ENCODE assay signal across 17 cellular contexts in the genomic region with DNA sequence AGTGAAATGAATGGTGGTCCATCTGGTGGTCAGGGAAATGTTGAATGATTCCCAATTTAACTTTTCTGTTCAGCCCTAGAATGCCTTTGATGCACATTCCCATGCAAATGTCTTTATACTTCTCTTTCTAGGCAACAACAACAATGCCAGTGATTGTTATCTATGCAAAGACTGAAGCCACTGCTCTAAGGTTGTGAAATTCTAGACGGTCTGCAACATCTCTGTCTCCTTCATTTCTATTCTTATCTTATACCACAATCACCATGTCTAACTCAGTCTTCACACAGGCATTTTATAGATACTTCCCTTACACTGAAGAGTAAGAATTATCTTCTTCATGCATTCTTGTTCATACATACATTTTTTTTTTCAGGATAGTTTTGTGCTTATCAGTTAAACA.
DNase-seq lines count a peak whose midpoint lies in the region; ATAC-seq and TF ChIP-seq lines count a peak whose summit lies in the region.
"Had no signal": no experiment of that assay in that cellular context is flagged by ENCODE, and none has a peak within 500 bp of the region (broad histone marks: within the 10 kb centered on the region; RNA-seq: fewer than 3 reads in every experiment).

No MANE protein-coding gene starts in this region.

- H3K56ac ChIP-seq in mesendoderm (ENCODE audit: low read length), result no peak overlapping the region

- no CpG with 5 or more reads among the region's 1 CpG for WGBS in mesendoderm (ENCODE audit: extremely low coverage, insufficient coverage, low lambda C conversion rate)
- WGBS in right cardiac atrium, result 26% methylated on average over 1 of the region's 1 CpG

- H3K79me1 ChIP-seq in mesendoderm (ENCODE audit: low read length), result no peaks in the 10 kb centered on the region

- H2AK5ac ChIP-seq in mesendoderm (ENCODE audit: low read length), result no peak overlapping the region

- intact Hi-C loops in Caco-2 (cut with micrococcal nuclease; ENCODE audit: unreplicated experiment) (no loop called here), upper lobe of right lung (cut with DNase I) (no loop called here), right cardiac atrium (cut with DNase I) (no loop called here)

- H3K9me3 ChIP-seq in Caco-2 (no peaks in the 10 kb centered on the region), upper lobe of right lung (no peaks in the 10 kb centered on the region), right cardiac atrium (ENCODE audit: control insufficient read depth, low read length) (no peaks in the 10 kb centered on the region)

- no peak overlapping the region for H3K4me2 ChIP-seq in mesendoderm (ENCODE audit: low read length)

- H3K36me3 ChIP-seq in ACC112 (ENCODE audit: insufficient read depth, low read length) (no peaks in the 10 kb centered on the region), mesendoderm (ENCODE audit: control insufficient read depth, insufficient read depth, low read length) (no peaks in the 10 kb centered on the region), Caco-2 (ENCODE audit: control insufficient read depth, insufficient read depth, low read length) (no peaks in the 10 kb centered on the region), upper lobe of right lung (no peaks in the 10 kb centered on the region)

- H3K27ac Mint-ChIP-seq in chondrocyte (ENCODE audit: unreplicated experiment) (peak overlapping the region; percentile 59), Caco-2 (ENCODE audit: unreplicated experiment) (no peak overlapping the region)
- H3K27ac Mint-ChIP-seq: CD4-positive, CD25-positive, alpha-beta regulatory T cell; IgD-negative memory B cell had no signal

- H3K9me3 Mint-ChIP-seq in chondrocyte (ENCODE audit: low read depth) (peaks cover 6% of the 10 kb centered on the region), Caco-2 (ENCODE audit: unreplicated experiment) (no peaks in the 10 kb centered on the region)

- H3K18ac ChIP-seq in mesendoderm (ENCODE audit: low read length), result no peak overlapping the region

- H3K9ac ChIP-seq in mesendoderm (ENCODE audit: low read length), result no peak overlapping the region

- ATAC-seq in upper lobe of right lung (no peak), right cardiac atrium (no peak)

- TF ChIP-seq CTCF in chondrocyte (IDR thresholded peaks at IDR 0.05) (no peak), Caco-2 (IDR thresholded peaks at IDR 0.05; ENCODE audit: insufficient read depth in 1 of 2, low read depth in 1 of 2, low read length in 1 of 2, severe bottlenecking in 1 of 2, unreplicated experiment in 1 of 2) (no peak), upper lobe of right lung (IDR thresholded peaks at IDR 0.05) (no peak)

- no peak overlapping the region for H3K4ac ChIP-seq in mesendoderm (ENCODE audit: low read depth, low read length)

- H3K27ac ChIP-seq in ACC112 (ENCODE audit: low read depth, low read length) (peak overlapping the region; percentile 64; the same call in 1 of the 2 replicates), mesendoderm (ENCODE audit: low read depth, low read length) (no peak overlapping the region), upper lobe of right lung (no peak overlapping the region), right cardiac atrium (ENCODE audit: low read length) (no peak overlapping the region)

- no peaks in the 10 kb centered on the region for H3K27me3 Mint-ChIP-seq in chondrocyte (ENCODE audit: low read depth)
- no peaks in the 10 kb centered on the region for H3K27me3 Mint-ChIP-seq in Caco-2 (ENCODE audit: insufficient read depth, unreplicated experiment)
- H3K27me3 Mint-ChIP-seq: IgD-negative memory B cell had no signal

- no peak overlapping the region for H4K5ac ChIP-seq in mesendoderm (ENCODE audit: low read length)

- H3K4me1 Mint-ChIP-seq in chondrocyte (ENCODE audit: low read depth) (peaks cover 27% of the 10 kb centered on the region), Caco-2 (ENCODE audit: low read depth, unreplicated experiment) (peaks cover 8% of the 10 kb centered on the region)
- H3K4me1 Mint-ChIP-seq: CD4-positive, CD25-positive, alpha-beta regulatory T cell; IgD-negative memory B cell had no signal

- H2AFZ ChIP-seq in ACC112 (ENCODE audit: low read length, unreplicated experiment), result no peak overlapping the region

- H3K79me2 ChIP-seq in ACC112 (ENCODE audit: control insufficient read depth, insufficient read depth, low read length, unreplicated experiment) (no peaks in the 10 kb centered on the region), mesendoderm (ENCODE audit: control insufficient read depth, insufficient read depth, low read length) (no peaks in the 10 kb centered on the region)

- CTCF ChIA-PET in Caco-2 (lab: Charles Lee), result no interaction called here

- no peak overlapping the region for H4K8ac ChIP-seq in mesendoderm (ENCODE audit: low read depth, low read length)

- no peak overlapping the region for H2BK5ac ChIP-seq in mesendoderm (ENCODE audit: low read length)

- peak; percentile 41 for DNase-seq in NCI-H226
- DNase-seq in chondrocyte (ENCODE audit: low spot score), result no peak
- peak; percentile 74 for DNase-seq in mesendoderm
- DNase-seq in cerebellar nuclear complex (lab: John Stamatoyannopoulos, UW), result no peak
- no peak for DNase-seq in Caco-2
- no peak for DNase-seq in upper lobe of right lung
- DNase-seq in right cardiac atrium, result no peak
- DNase-seq: AML-193; Calu3; CD4-positive, CD25-positive, alpha-beta regulatory T cell; DND-41; GOT3; NCI-H1105 treated with DMSO at 0.1 percent for 48 hours; NCI-H1930; NCI-H2171 had no signal

- H3K27me3 ChIP-seq in ACC112 (ENCODE audit: insufficient read depth, low read length) (no peaks in the 10 kb centered on the region), mesendoderm (ENCODE audit: insufficient read depth, low read length, poor library complexity) (no peaks in the 10 kb centered on the region), Caco-2 (replicated peaks; ENCODE audit: control insufficient read depth, insufficient read depth, low read length) (no peaks in the 10 kb centered on the region), upper lobe of right lung (no peaks in the 10 kb centered on the region), right cardiac atrium (ENCODE audit: control insufficient read depth, insufficient read depth) (no peaks in the 10 kb centered on the region)

- H2BK15ac ChIP-seq in mesendoderm (replicated peaks; ENCODE audit: low read depth), result no peak overlapping the region

- no peak overlapping the region for H2BK120ac ChIP-seq in mesendoderm (ENCODE audit: low read depth, low read length)

- POLR2A ChIA-PET in Caco-2 (lab: Charles Lee), result no interaction called here

- no peak overlapping the region for H3K23ac ChIP-seq in mesendoderm (ENCODE audit: low read length)

- peaks cover 12% of the 10 kb centered on the region for H3K4me1 ChIP-seq in ACC112 (ENCODE audit: control insufficient read depth, insufficient read depth, low read length, unreplicated experiment)
- H3K4me1 ChIP-seq in mesendoderm (ENCODE audit: control insufficient read depth, low read depth, low read length), result no peaks in the 10 kb centered on the region
- no peaks in the 10 kb centered on the region for H3K4me1 ChIP-seq in Caco-2
- H3K4me1 ChIP-seq in upper lobe of right lung, result no peaks in the 10 kb centered on the region
- no peaks in the 10 kb centered on the region for H3K4me1 ChIP-seq in right cardiac atrium (ENCODE audit: control insufficient read depth, insufficient read depth, low read length)

- H3K4me3 Mint-ChIP-seq in chondrocyte (ENCODE audit: unreplicated experiment) (no peak overlapping the region), Caco-2 (ENCODE audit: unreplicated experiment) (no peak overlapping the region)
- H3K4me3 Mint-ChIP-seq: CD4-positive, CD25-positive, alpha-beta regulatory T cell; IgD-negative memory B cell had no signal

- no peak overlapping the region for H3K4me3 ChIP-seq in ACC112 (ENCODE audit: low read depth, low read length)
- no peak overlapping the region for H3K4me3 ChIP-seq in mesendoderm (ENCODE audit: low read length)
- H3K4me3 ChIP-seq in Caco-2 (ENCODE audit: low read depth, low read length), result no peak overlapping the region
- H3K4me3 ChIP-seq in upper lobe of right lung, result no peak overlapping the region
- no peak overlapping the region for H3K4me3 ChIP-seq in right cardiac atrium (ENCODE audit: low read length)

- H3K36me3 Mint-ChIP-seq in chondrocyte (ENCODE audit: low read depth), result peaks cover 2% of the 10 kb centered on the region
- H3K36me3 Mint-ChIP-seq in Caco-2 (ENCODE audit: insufficient read depth, unreplicated experiment), result no peaks in the 10 kb centered on the region
- H3K36me3 Mint-ChIP-seq: CD4-positive, CD25-positive, alpha-beta regulatory T cell had no signal

- no TSS peak for BruUV-seq in Caco-2 (replicated peaks; lab: Mats Ljungman, UMichigan)

Comparison
In these comparisons a context has a peak if more than half of its experiments do, and no peak if none do; other contexts are left out.
1. DNase-seq: peak in NCI-H226 (single experiment) and mesendoderm (single experiment); none in chondrocyte (single experiment), cerebellar nuclear complex (0 of 2), Caco-2 (0 of 2), upper lobe of right lung (single experiment) and right cardiac atrium (0 of 3).